Comparison of ENCODE assay signal across 9 cellular contexts in the genomic region with DNA sequence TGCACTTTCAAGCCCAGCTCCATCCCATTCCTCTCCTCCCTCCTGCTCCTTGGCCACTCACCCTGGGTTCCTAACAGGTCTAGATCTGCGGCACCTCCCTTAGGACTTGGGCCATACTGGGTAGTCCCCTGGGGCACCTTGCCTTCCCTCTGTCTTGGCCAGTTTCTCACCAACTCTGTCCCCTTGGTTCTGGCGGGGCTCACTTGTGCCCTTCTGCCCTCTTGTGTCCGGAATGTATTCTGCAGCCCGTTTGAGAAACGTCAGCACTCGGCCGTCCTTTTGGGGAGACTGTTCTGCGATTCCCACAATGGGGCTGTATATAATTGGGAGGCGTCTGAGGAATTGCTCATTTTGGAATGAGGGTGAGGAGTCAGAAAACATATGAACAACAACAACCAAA.
DNase-seq lines count a peak whose midpoint lies in the region; ATAC-seq and TF ChIP-seq lines count a peak whose summit lies in the region.
"Had no signal": no experiment of that assay in that cellular context is flagged by ENCODE, and none has a peak within 500 bp of the region (broad histone marks: within the 10 kb centered on the region; RNA-seq: fewer than 3 reads in every experiment).

No MANE protein-coding gene starts in this region.

- H3K36me3 ChIP-seq in fibroblast of lung (ENCODE audit: control insufficient read depth, insufficient read depth, low read length) (no peaks in the 10 kb centered on the region), parathyroid adenoma (ENCODE audit: control insufficient read depth, insufficient read depth, low read length) (no peaks in the 10 kb centered on the region)
- H3K36me3 ChIP-seq: HAP-1 had no signal

- H3K27ac ChIP-seq in RWPE1 (no peak overlapping the region), fibroblast of lung (ENCODE audit: insufficient read depth, low read length) (no peak overlapping the region), parathyroid adenoma (no peak overlapping the region)

- peak; percentile 75 for TF ChIP-seq CTCF in AG04449 (IDR thresholded peaks at IDR 0.05; ENCODE audit: insufficient read depth, low read length, missing control alignments)
- peak; percentile 69 for TF ChIP-seq CTCF in GM12873 (IDR thresholded peaks at IDR 0.05; ENCODE audit: insufficient read depth, low read depth, low read length, missing control alignments)
- peak; percentile 61 for TF ChIP-seq CTCF in RWPE1 (conservative IDR thresholded peaks at IDR 0.05; ENCODE audit: low read depth)
- peak; percentile 40 to 57 for TF ChIP-seq CTCF in fibroblast of lung (conservative IDR thresholded peaks at IDR 0.05 in 1 of 2, IDR thresholded peaks at IDR 0.05 in 1 of 2; ENCODE audit: low read depth in 1 of 2, low read length in 2 of 2)
- peak; percentile 38 for TF ChIP-seq CTCF in parathyroid adenoma (IDR thresholded peaks at IDR 0.05)

- DNase-seq in AG04449 (ENCODE audit: low read depth, low spot score) = no peak
- peak; percentile 39 for DNase-seq in RWPE1 (ENCODE audit: low spot score)
- peak in 1 of 2 donors; percentile 15 for DNase-seq in fibroblast of lung (ENCODE audit: low read depth in 2 of 2)
- DNase-seq in DMS79 treated with DMSO at 0.1 percent for 48 hours (lab: John Stamatoyannopoulos, UW) = no peak
- DNase-seq in NCI-H187 (lab: John Stamatoyannopoulos, UW) = no peak

- no peaks in the 10 kb centered on the region for H4K20me1 ChIP-seq in fibroblast of lung (ENCODE audit: control insufficient read depth, extremely low read depth, insufficient read depth, low read length)

- H3K79me2 ChIP-seq in fibroblast of lung (ENCODE audit: control insufficient read depth, insufficient read depth, low read length) (no peaks in the 10 kb centered on the region), parathyroid adenoma (no peaks in the 10 kb centered on the region)

- no peaks in the 10 kb centered on the region for H3K9me3 ChIP-seq in fibroblast of lung (ENCODE audit: control insufficient read depth, insufficient read depth, low read depth, low read length)
- no peaks in the 10 kb centered on the region for H3K9me3 ChIP-seq in parathyroid adenoma (ENCODE audit: control insufficient read depth, low read length)
- H3K9me3 ChIP-seq: HAP-1 had no signal

- no peak overlapping the region for H2AFZ ChIP-seq in fibroblast of lung (ENCODE audit: low read length)
- no peak overlapping the region for H2AFZ ChIP-seq in parathyroid adenoma

- H3K9ac ChIP-seq in fibroblast of lung (ENCODE audit: insufficient read depth, low read length) (no peak overlapping the region), parathyroid adenoma (no peak overlapping the region)

- H3K4me3 ChIP-seq in AG04449 (ENCODE audit: low read depth, low read length) (no peak overlapping the region), fibroblast of lung (replicated peaks in 1 of 4; ENCODE audit: control extremely low read depth in 1 of 4, insufficient read depth in 1 of 4, low read depth in 3 of 4, low read length in 4 of 4) (no peak overlapping the region), parathyroid adenoma (ENCODE audit: low read depth, low read length) (no peak overlapping the region)
- H3K4me3 ChIP-seq: HAP-1 had no signal

- POLR2A ChIA-PET in AG04449 (lab: Yijun Ruan, JAX) = no interaction called here
- POLR2A ChIA-PET in RWPE1 (lab: Yijun Ruan, JAX; ENCODE audit: low non-redundant PET) = no interaction called here

- H3K4me2 ChIP-seq in fibroblast of lung (ENCODE audit: extremely low read depth, insufficient read depth, low read length) (no peak overlapping the region), parathyroid adenoma (ENCODE audit: low read length) (no peak overlapping the region)

- H3K4me1 ChIP-seq in fibroblast of lung (ENCODE audit: control insufficient read depth, extremely low read depth, insufficient read depth, low read length) = no peaks in the 10 kb centered on the region
- H3K4me1 ChIP-seq in parathyroid adenoma = no peaks in the 10 kb centered on the region
- H3K4me1 ChIP-seq: HAP-1 had no signal

- no peak for ATAC-seq in HG02623 (IDR thresholded peaks at IDR 0.05; ENCODE audit: unreplicated experiment)

- H3K27me3 ChIP-seq in fibroblast of lung (ENCODE audit: control insufficient read depth, insufficient read depth, low read length) = no peaks in the 10 kb centered on the region
- no peaks in the 10 kb centered on the region for H3K27me3 ChIP-seq in parathyroid adenoma (ENCODE audit: control insufficient read depth, insufficient read depth, low read length)

- CTCF ChIA-PET in AG04449 (lab: Yijun Ruan, JAX) (interaction anchor here (1.2 to 6.5 kb wide), 14 partner anchors 7 to 1109 kb away, joined by 5 to 110 read pairs (median 19); no protein-coding TSS in a partner anchor), RWPE1 (lab: Yijun Ruan, JAX) (interaction anchor here (0.5 to 1.1 kb wide), 3 partner anchors 10 to 951 kb away, joined by 3 read pairs; no protein-coding TSS in a partner anchor)
